Comparison of ENCODE assay signal across 15 cellular contexts in the genomic region with DNA sequence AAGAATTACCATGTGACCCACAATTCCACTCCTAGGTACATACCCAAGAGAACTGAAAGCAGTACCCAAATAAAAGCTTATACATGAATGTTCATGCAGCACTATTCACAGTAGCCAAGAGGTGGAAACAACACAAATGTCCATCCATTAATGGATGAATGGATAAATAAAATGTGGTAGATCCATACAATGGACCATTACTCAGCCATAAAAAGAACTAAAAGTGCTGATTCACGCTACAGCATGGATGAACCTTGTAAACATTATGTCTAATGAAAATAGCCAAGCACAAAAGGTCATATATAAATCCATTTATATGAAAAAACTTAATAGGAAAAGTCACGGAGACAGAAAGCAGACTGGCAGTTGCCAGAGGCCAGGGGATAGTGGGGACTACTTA. TPM values are rescaled to one million over a fixed set of nuclear protein-coding genes. Genes with fewer than 3 reads are reported as not detected.
DNase-seq lines count a peak whose midpoint lies in the region; ATAC-seq and TF ChIP-seq lines count a peak whose summit lies in the region.
"Had no signal": no experiment of that assay in that cellular context is flagged by ENCODE, and none has a peak within 500 bp of the region (broad histone marks: within the 10 kb centered on the region; RNA-seq: fewer than 3 reads in every experiment).

No MANE protein-coding gene starts in this region.

- no peak for TF ChIP-seq CTCF in mesothelial cell of epicardium (IDR thresholded peaks at IDR 0.05; ENCODE audit: unreplicated experiment)

- peak overlapping the region; percentile 50 to 56 for H3K27ac ChIP-seq in aorta (ENCODE audit: low read depth in 1 of 2, low read length in 2 of 2)

- no peaks in the 10 kb centered on the region for H3K27me3 Mint-ChIP-seq in activated T-cell treated with anti-CD3 and anti-CD28 coated beads, Interleukin-2, amount 50 U/mL, for 24 hours
- no peaks in the 10 kb centered on the region for H3K27me3 Mint-ChIP-seq in activated T-cell treated with anti-CD3 and anti-CD28 coated beads, Interleukin-2, amount 50 U/mL, for 72 hours (ENCODE audit: low read depth)
- H3K27me3 Mint-ChIP-seq in mesothelial cell of epicardium (ENCODE audit: low read depth): no peaks in the 10 kb centered on the region

- DNase-seq in activated T-cell treated with anti-CD3 and anti-CD28 coated beads, Interleukin-2, amount 50 U/mL, for 24 hours: no peak
- no peak for DNase-seq in activated T-cell treated with anti-CD3 and anti-CD28 coated beads, Interleukin-2, amount 50 U/mL, for 72 hours
- DNase-seq in mesothelial cell of epicardium (ENCODE audit: low spot score in 2 of 2, unreplicated experiment in 2 of 2): no peak
- DNase-seq in stimulated activated effector memory CD8-positive, alpha-beta T cell treated with anti-CD3 and anti-CD28 coated beads, Interleukin-12 subunit alpha, Interleukin-12 subunit beta, amount 100 ng/mL, for 72 hours (ENCODE audit: low spot score in 2 of 2): no peak
- no peak for DNase-seq in aorta
- DNase-seq in HAP-1 (ENCODE audit: low spot score in 2 of 2): no peak
- DNase-seq: 8988T, DND-41, H7, NCI-H1417 treated with DMSO at 0.1 percent for 48 hours, NCI-H187 treated with DMSO at 0.1 percent for 48 hours, NCI-H526 had no signal

- H3K36me3 Mint-ChIP-seq in activated T-cell treated with anti-CD3 and anti-CD28 coated beads, Interleukin-2, amount 50 U/mL, for 24 hours (ENCODE audit: low read depth): peaks cover 37% of the 10 kb centered on the region
- H3K36me3 Mint-ChIP-seq in activated T-cell treated with anti-CD3 and anti-CD28 coated beads, Interleukin-2, amount 50 U/mL, for 72 hours (ENCODE audit: insufficient read depth in 2 of 2): peaks cover 0 to 3% of the 10 kb centered on the region in 2 donors
- H3K36me3 Mint-ChIP-seq in mesothelial cell of epicardium: peaks cover 4% of the 10 kb centered on the region
- peaks cover 17% of the 10 kb centered on the region for H3K36me3 Mint-ChIP-seq in stimulated activated effector memory CD8-positive, alpha-beta T cell treated with anti-CD3 and anti-CD28 coated beads, Interleukin-12 subunit alpha, Interleukin-12 subunit beta, amount 100 ng/mL, for 72 hours

- H3K36me3 ChIP-seq in aorta (ENCODE audit: control insufficient read depth in 1 of 2, insufficient read depth in 2 of 2, low read length in 1 of 2) (no peaks in the 10 kb centered on the region), HAP-1 (replicated peaks) (no peaks in the 10 kb centered on the region)

- H3K9me3 Mint-ChIP-seq in activated T-cell treated with anti-CD3 and anti-CD28 coated beads, Interleukin-2, amount 50 U/mL, for 24 hours: no peaks in the 10 kb centered on the region
- H3K9me3 Mint-ChIP-seq in activated T-cell treated with anti-CD3 and anti-CD28 coated beads, Interleukin-2, amount 50 U/mL, for 72 hours: no peaks in the 10 kb centered on the region
- no peaks in the 10 kb centered on the region for H3K9me3 Mint-ChIP-seq in mesothelial cell of epicardium
- H3K9me3 Mint-ChIP-seq in stimulated activated effector memory CD8-positive, alpha-beta T cell treated with anti-CD3 and anti-CD28 coated beads, Interleukin-12 subunit alpha, Interleukin-12 subunit beta, amount 100 ng/mL, for 72 hours: no peaks in the 10 kb centered on the region

- H3K4me3 Mint-ChIP-seq in activated T-cell treated with anti-CD3 and anti-CD28 coated beads, Interleukin-2, amount 50 U/mL, for 24 hours: no peak overlapping the region
- H3K4me3 Mint-ChIP-seq in activated T-cell treated with anti-CD3 and anti-CD28 coated beads, Interleukin-2, amount 50 U/mL, for 72 hours: no peak overlapping the region
- no peak overlapping the region for H3K4me3 Mint-ChIP-seq in mesothelial cell of epicardium
- H3K4me3 Mint-ChIP-seq in stimulated activated effector memory CD8-positive, alpha-beta T cell treated with anti-CD3 and anti-CD28 coated beads, Interleukin-12 subunit alpha, Interleukin-12 subunit beta, amount 100 ng/mL, for 72 hours: no peak overlapping the region
- H3K4me3 Mint-ChIP-seq: CD14-positive monocyte had no signal

- ATAC-seq in activated T-cell treated with anti-CD3 and anti-CD28 coated beads, Interleukin-2, amount 50 U/mL, for 72 hours (replicated peaks in 1 of 2): no peak
- ATAC-seq in stimulated activated effector memory CD8-positive, alpha-beta T cell treated with anti-CD3 and anti-CD28 coated beads, Interleukin-12 subunit alpha, Interleukin-12 subunit beta, amount 100 ng/mL, for 72 hours: no peak
- no peak for ATAC-seq in aorta (ENCODE audit: low FRiP score)
- ATAC-seq in GM18873 (IDR thresholded peaks at IDR 0.05; ENCODE audit: low FRiP score, unreplicated experiment): no peak
- no peak for ATAC-seq in HG03025 (IDR thresholded peaks at IDR 0.05; ENCODE audit: low FRiP score, unreplicated experiment)

- H3K27me3 ChIP-seq in aorta (ENCODE audit: control insufficient read depth in 1 of 2, insufficient read depth in 2 of 2, low read length in 1 of 2): no peaks in the 10 kb centered on the region
- no peaks in the 10 kb centered on the region for H3K27me3 ChIP-seq in HAP-1 (ENCODE audit: low read depth)

- no peak overlapping the region for H3K4me3 ChIP-seq in aorta (ENCODE audit: low read length in 2 of 2)
- no peak overlapping the region for H3K4me3 ChIP-seq in HAP-1

- WGBS in aorta, 2 donors: 97 to 99% methylated on average over 2 of the region's 2 CpGs

- H3K27ac Mint-ChIP-seq in activated T-cell treated with anti-CD3 and anti-CD28 coated beads, Interleukin-2, amount 50 U/mL, for 24 hours: peak overlapping the region; percentile 60
- no peak overlapping the region for H3K27ac Mint-ChIP-seq in activated T-cell treated with anti-CD3 and anti-CD28 coated beads, Interleukin-2, amount 50 U/mL, for 72 hours
- H3K27ac Mint-ChIP-seq in mesothelial cell of epicardium: peak overlapping the region; percentile 83
- H3K27ac Mint-ChIP-seq in stimulated activated effector memory CD8-positive, alpha-beta T cell treated with anti-CD3 and anti-CD28 coated beads, Interleukin-12 subunit alpha, Interleukin-12 subunit beta, amount 100 ng/mL, for 72 hours: peak overlapping the region; percentile 20

- no peaks in the 10 kb centered on the region for H3K4me1 ChIP-seq in aorta (ENCODE audit: control insufficient read depth in 1 of 2, insufficient read depth in 2 of 2, low read length in 2 of 2)
- H3K4me1 ChIP-seq in HAP-1: peaks cover 2% of the 10 kb centered on the region

- no peaks in the 10 kb centered on the region for H3K4me1 Mint-ChIP-seq in activated T-cell treated with anti-CD3 and anti-CD28 coated beads, Interleukin-2, amount 50 U/mL, for 24 hours (ENCODE audit: low read depth)
- H3K4me1 Mint-ChIP-seq in activated T-cell treated with anti-CD3 and anti-CD28 coated beads, Interleukin-2, amount 50 U/mL, for 72 hours (ENCODE audit: low read depth): no peaks in the 10 kb centered on the region
- peaks cover 10% of the 10 kb centered on the region for H3K4me1 Mint-ChIP-seq in mesothelial cell of epicardium
- no peaks in the 10 kb centered on the region for H3K4me1 Mint-ChIP-seq in stimulated activated effector memory CD8-positive, alpha-beta T cell treated with anti-CD3 and anti-CD28 coated beads, Interleukin-12 subunit alpha, Interleukin-12 subunit beta, amount 100 ng/mL, for 72 hours

- intact Hi-C loops in aorta (cut with DNase I): no loop called here

- in situ Hi-C loops in HAP-1 (cut with MboI; ENCODE audit: low sequenced_read_pairs): no loop called here

- no peaks in the 10 kb centered on the region for H3K9me3 ChIP-seq in aorta (ENCODE audit: control insufficient read depth, low read length)
- no peaks in the 10 kb centered on the region for H3K9me3 ChIP-seq in HAP-1

RNA-seq across cellular contexts. Expression of a gene that starts 23.6 kb away (rescaled TPM):
- 10 to 100 TPM; 70.8 to 86.4 TPM for total RNA-seq in activated T-cell treated with anti-CD3 and anti-CD28 coated beads, Interleukin-2, amount 50 U/mL, for 72 hours
- total RNA-seq in mesothelial cell of epicardium (93.6 to 100 TPM (median 98.3 TPM) in 3 replicates), aorta (100 to 1,000 TPM; 180 to 231 TPM)
- polyA plus RNA-seq in aorta: 100 to 1,000 TPM in 1 of 2 donors, 10 to 100 TPM in 1; 71.9 to 118 TPM
